Comparison of ENCODE assay signal across 15 cellular contexts in the genomic region with DNA sequence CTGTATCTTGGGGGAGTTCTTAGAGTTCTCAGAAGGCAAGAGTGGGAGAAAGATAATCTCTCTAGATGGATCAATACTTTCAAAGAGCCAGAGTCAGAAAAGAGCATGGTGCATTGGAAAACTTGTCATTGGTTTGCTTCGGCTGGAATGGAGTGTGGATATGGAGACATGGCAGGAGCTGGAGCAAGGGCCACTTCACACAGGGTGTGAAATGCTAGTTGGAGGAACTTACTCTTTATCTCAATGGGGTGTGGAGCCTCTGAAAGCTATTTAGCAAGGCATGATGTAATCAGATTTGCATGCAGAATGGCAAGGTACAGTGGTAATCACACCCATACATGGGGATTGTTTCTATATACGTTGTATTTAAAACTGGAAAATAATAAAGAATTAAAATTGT. TPM values are rescaled to one million over a fixed set of nuclear protein-coding genes. Genes with fewer than 3 reads are reported as not detected.
A peak's percentile ranks its signal among the peaks of the same experiment; 100 is the strongest.
DNase-seq lines count a peak whose midpoint lies in the region; ATAC-seq and TF ChIP-seq lines count a peak whose summit lies in the region.
"Had no signal": no experiment of that assay in that cellular context is flagged by ENCODE, and none has a peak within 500 bp of the region (broad histone marks: within the 10 kb centered on the region; RNA-seq: fewer than 3 reads in every experiment).

No MANE protein-coding gene starts in this region.

- peaks cover 34% of the 10 kb centered on the region for H3K4me1 Mint-ChIP-seq in activated T-cell treated with anti-CD3 and anti-CD28 coated beads, Interleukin-2, amount 50 U/mL, for 24 hours (ENCODE audit: low read depth)

- no peak overlapping the region; the same call in 1 of the 2 replicates for H2AFZ ChIP-seq in OCI-LY3 (ENCODE audit: low read depth, low read length)

- H3K79me2 ChIP-seq in OCI-LY3 (ENCODE audit: low read length): no peaks in the 10 kb centered on the region

- WGBS in esophagus squamous epithelium, 2 donors: 70 to 78% methylated on average over 2 of the region's 2 CpGs
- WGBS in stomach, 5 donors: 22 to 61% (median 45%) methylated on average over 2 of the region's 2 CpGs

- H3K27me3 ChIP-seq in OCI-LY3 (ENCODE audit: low read depth, low read length) (no peaks in the 10 kb centered on the region), esophagus squamous epithelium (no peaks in the 10 kb centered on the region), stomach (no peaks in the 10 kb centered on the region)

- H3K27me3 Mint-ChIP-seq in activated T-cell treated with anti-CD3 and anti-CD28 coated beads, Interleukin-2, amount 50 U/mL, for 24 hours: no peaks in the 10 kb centered on the region

- peak overlapping the region; percentile 18 for H3K4me2 ChIP-seq in OCI-LY3 (ENCODE audit: low read length)

- H3K9me3 Mint-ChIP-seq in activated T-cell treated with anti-CD3 and anti-CD28 coated beads, Interleukin-2, amount 50 U/mL, for 24 hours: no peaks in the 10 kb centered on the region
- H3K9me3 Mint-ChIP-seq: activated T-helper 1 cell treated with anti-CD3 and anti-CD28 coated beads, Interleukin-12 subunit alpha, Interleukin-12 subunit beta, Interleukin-2, Interleukin-4 antibody, amounts not matched to agents 30 ng/mL and 10 ng/mL and 1 ng/mL, durations not matched to agents 14 hours and 24 hours and 36 hours; T-helper 1 cell treated with Interleukin-12 subunit alpha and Interleukin-12 subunit beta and Interleukin-4 antibody, amounts not matched to agents 30 μg/mL and 1 μg/mL, for 36 hours had no signal

- TF ChIP-seq POLR2A in esophagus squamous epithelium (IDR thresholded peaks at IDR 0.05) (no peak), stomach (IDR thresholded peaks at IDR 0.05) (no peak)

- H3K9ac ChIP-seq in OCI-LY3 (ENCODE audit: low read length): peak overlapping the region; percentile 4; the same call in 1 of the 2 replicates

- peak overlapping the region; percentile 7 for H3K27ac Mint-ChIP-seq in activated T-cell treated with anti-CD3 and anti-CD28 coated beads, Interleukin-2, amount 50 U/mL, for 24 hours
- H3K27ac Mint-ChIP-seq: activated T-helper 1 cell treated with anti-CD3 and anti-CD28 coated beads, Interleukin-12 subunit alpha, Interleukin-12 subunit beta, Interleukin-2, Interleukin-4 antibody, amounts not matched to agents 30 ng/mL and 10 ng/mL and 1 ng/mL, durations not matched to agents 14 hours and 24 hours and 36 hours; T-helper 1 cell treated with Interleukin-12 subunit alpha and Interleukin-12 subunit beta and Interleukin-4 antibody, amounts not matched to agents 30 μg/mL and 1 μg/mL, for 36 hours had no signal

- H3K4me3 ChIP-seq in OCI-LY3 (ENCODE audit: low read length): no peak overlapping the region
- no peak overlapping the region for H3K4me3 ChIP-seq in esophagus squamous epithelium
- H3K4me3 ChIP-seq in stomach: no peak overlapping the region
- H3K4me3 ChIP-seq: skin epidermis had no signal

- peak overlapping the region; percentile 2; the same call in 1 of the 2 replicates for H3K27ac ChIP-seq in OCI-LY3 (ENCODE audit: low read length)
- peak overlapping the region in 3 of 4 donors; percentile 48 to 83 (median 80) for H3K27ac ChIP-seq in esophagus squamous epithelium
- peak overlapping the region; percentile 66 to 83 (median 78) for H3K27ac ChIP-seq in stomach
- H3K27ac ChIP-seq: skin epidermis had no signal

- TF ChIP-seq CTCF in OCI-LY3 (IDR thresholded peaks at IDR 0.05; ENCODE audit: low read depth, low read length) (no peak), esophagus squamous epithelium (IDR thresholded peaks at IDR 0.05) (no peak), stomach (IDR thresholded peaks at IDR 0.05) (no peak)

- ATAC-seq in HG03439 (IDR thresholded peaks at IDR 0.05; ENCODE audit: unreplicated experiment): no peak
- ATAC-seq: Panc1 had no signal

- no peaks in the 10 kb centered on the region for H4K20me1 ChIP-seq in OCI-LY3 (ENCODE audit: insufficient read depth, low read length)

- intact Hi-C loops in esophagus squamous epithelium (cut with DNase I): no loop called here
- intact Hi-C loops in stomach (cut with DNase I; ENCODE audit: low total_unique reads): no loop called here

- H3K4me1 ChIP-seq in OCI-LY3 (ENCODE audit: low read length) (peaks cover 62% of the 10 kb centered on the region), esophagus squamous epithelium (peaks cover 0 to 69% (median 0%) of the 10 kb centered on the region in 3 donors), stomach (peaks cover 12 to 74% (median 45%) of the 10 kb centered on the region in 4 donors)

- no peak overlapping the region for H3K4me3 Mint-ChIP-seq in activated T-cell treated with anti-CD3 and anti-CD28 coated beads, Interleukin-2, amount 50 U/mL, for 24 hours
- H3K4me3 Mint-ChIP-seq: activated T-helper 1 cell treated with anti-CD3 and anti-CD28 coated beads, Interleukin-12 subunit alpha, Interleukin-12 subunit beta, Interleukin-2, Interleukin-4 antibody, amounts not matched to agents 30 ng/mL and 10 ng/mL and 1 ng/mL, durations not matched to agents 14 hours and 24 hours and 36 hours; T-helper 1 cell treated with Interleukin-12 subunit alpha and Interleukin-12 subunit beta and Interleukin-4 antibody, amounts not matched to agents 30 μg/mL and 1 μg/mL, for 36 hours had no signal

- no peaks in the 10 kb centered on the region for H3K9me3 ChIP-seq in OCI-LY3 (ENCODE audit: insufficient read depth, low read length)
- H3K9me3 ChIP-seq in esophagus squamous epithelium: no peaks in the 10 kb centered on the region
- H3K9me3 ChIP-seq in stomach: no peaks in the 10 kb centered on the region

- TF ChIP-seq EP300 in stomach (IDR thresholded peaks at IDR 0.05): no peak

- H3K36me3 Mint-ChIP-seq in activated T-cell treated with anti-CD3 and anti-CD28 coated beads, Interleukin-2, amount 50 U/mL, for 24 hours (ENCODE audit: low read depth): no peaks in the 10 kb centered on the region

- no peaks in the 10 kb centered on the region for H3K36me3 ChIP-seq in OCI-LY3 (replicated peaks; ENCODE audit: low read depth, low read length)
- H3K36me3 ChIP-seq in esophagus squamous epithelium: no peaks in the 10 kb centered on the region
- no peaks in the 10 kb centered on the region for H3K36me3 ChIP-seq in stomach

- DNase-seq in activated T-cell treated with anti-CD3 and anti-CD28 coated beads, Interleukin-2, amount 50 U/mL, for 24 hours: no peak
- no peak for DNase-seq in activated T-cell treated with anti-CD3 and anti-CD28 coated beads for 4 hours
- DNase-seq in esophagus squamous epithelium (lab: John Stamatoyannopoulos, UW): no peak
- DNase-seq in stomach: peak; percentile 46
- no peak for DNase-seq in midbrain (lab: John Stamatoyannopoulos, UW)
- DNase-seq in NCI-H2081 treated with DMSO at 0.1 percent for 48 hours (lab: John Stamatoyannopoulos, UW): no peak
- DNase-seq: ACHN; activated CD4-positive, alpha-beta T cell treated with anti-CD3 and anti-CD28 coated beads for 48 hours; head of caudate nucleus had no signal

RNA-seq across cellular contexts. Expression of gene PAQR8, which starts 31.5 kb away (rescaled TPM):
- total RNA-seq in esophagus squamous epithelium (10 to 100 TPM in 3 of 4 donors, 1 to 10 TPM in 1; 1.7 to 22.5 (median 11.5) TPM), stomach (10 to 100 TPM; 14.6 to 46.1 (median 19.6) TPM)
- 1 to 10 TPM; 4.0 to 5.2 (median 5.2) TPM for polyA plus RNA-seq in stomach

RNA-seq across cellular contexts. Expression of gene MCM3, which starts 45.9 kb away (rescaled TPM):
- total RNA-seq in esophagus squamous epithelium: 10 to 100 TPM; 37.5 to 70.3 (median 47.7) TPM
- 10 to 100 TPM; 29.0 to 50.0 (median 43.0) TPM for total RNA-seq in stomach
- 10 to 100 TPM; 22.8 to 25.6 (median 24.0) TPM for polyA plus RNA-seq in stomach

Comparison
In these comparisons a context has a peak if more than half of its experiments do, and no peak if none do; other contexts are left out.
1. H3K27ac ChIP-seq: peak in every context shown above with its lines; median percentile 80 in esophagus squamous epithelium; 78 in stomach; 2 in OCI-LY3.